ENCODE assay signal across 18 cellular contexts in the genomic region with DNA sequence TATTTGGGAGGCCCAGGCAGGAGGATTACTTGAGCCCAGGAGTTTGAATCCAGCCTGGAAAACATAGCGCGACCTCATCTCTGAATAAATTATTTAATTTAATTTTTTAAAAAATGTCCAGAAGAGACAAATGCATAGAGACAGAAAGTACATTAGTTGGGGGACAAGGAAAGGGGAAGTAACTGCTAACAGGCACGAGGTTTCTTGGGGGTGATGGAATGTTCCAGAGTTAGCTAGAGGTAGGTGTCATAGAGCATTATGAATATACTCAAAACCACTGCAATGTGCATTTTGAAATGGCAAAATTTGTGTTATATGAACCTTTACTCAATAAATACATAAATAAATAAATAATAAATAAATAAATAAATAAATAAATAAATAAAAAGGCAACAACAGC. TPM values are rescaled to one million over a fixed set of nuclear protein-coding genes. Genes with fewer than 3 reads are reported as not detected.
A peak's percentile ranks its signal among the peaks of the same experiment; 100 is the strongest.
DNase-seq lines count a peak whose midpoint lies in the region; ATAC-seq and TF ChIP-seq lines count a peak whose summit lies in the region.
"Had no signal": no experiment of that assay in that cellular context is flagged by ENCODE, and none has a peak within 500 bp of the region (broad histone marks: within the 10 kb centered on the region; RNA-seq: fewer than 3 reads in every experiment).

No MANE protein-coding gene starts in this region.

- H3K4me1 Mint-ChIP-seq in activated CD4-positive, alpha-beta T cell treated with anti-CD3 and anti-CD28 coated beads for 36 hours, result peaks cover 96% of the 10 kb centered on the region
- H3K4me1 Mint-ChIP-seq in IgD-negative memory B cell, result peaks cover 49 to 86% (median 81%) of the 10 kb centered on the region in 3 donors
- H3K4me1 Mint-ChIP-seq in activated CD8-positive, alpha-beta T cell treated with anti-CD3 and anti-CD28 coated beads for 36 hours (ENCODE audit: low read depth), result peaks cover 98% of the 10 kb centered on the region
- H3K4me1 Mint-ChIP-seq in nephron, result peaks cover 70% of the 10 kb centered on the region
- peaks cover 30% of the 10 kb centered on the region for H3K4me1 Mint-ChIP-seq in MCF 10A (ENCODE audit: insufficient read depth, unreplicated experiment)

- no peak for ATAC-seq in activated CD4-positive, alpha-beta T cell treated with anti-CD3 and anti-CD28 coated beads for 36 hours
- no peak for ATAC-seq in activated CD8-positive, alpha-beta T cell treated with anti-CD3 and anti-CD28 coated beads for 36 hours
- ATAC-seq: upper lobe of right lung had no signal

- no peaks in the 10 kb centered on the region for H3K27me3 Mint-ChIP-seq in activated CD4-positive, alpha-beta T cell treated with anti-CD3 and anti-CD28 coated beads for 36 hours
- H3K27me3 Mint-ChIP-seq in IgD-negative memory B cell (no peaks in the 10 kb centered on the region), nephron (ENCODE audit: low read depth) (no peaks in the 10 kb centered on the region), MCF 10A (ENCODE audit: insufficient read depth, unreplicated experiment) (no peaks in the 10 kb centered on the region)
- no peaks in the 10 kb centered on the region for H3K27me3 Mint-ChIP-seq in activated CD8-positive, alpha-beta T cell treated with anti-CD3 and anti-CD28 coated beads for 36 hours
- H3K27me3 Mint-ChIP-seq: central memory CD8-positive, alpha-beta T cell had no signal

- no peak for DNase-seq in activated CD4-positive, alpha-beta T cell treated with anti-CD3 and anti-CD28 coated beads for 36 hours
- DNase-seq in activated CD4-positive, alpha-beta T cell treated with anti-CD3 and anti-CD28 coated beads for 1 hour, result no peak
- no peak for DNase-seq in activated CD8-positive, alpha-beta T cell treated with anti-CD3 and anti-CD28 coated beads for 36 hours
- DNase-seq in RWPE1 (ENCODE audit: low spot score) (no peak), MCF 10A (ENCODE audit: unreplicated experiment) (no peak), cardiac septum (ENCODE audit: low spot score) (no peak)
- DNase-seq: ACHN, COR-L47, endodermal cell, NCI-H1048, NCI-H748 treated with DMSO at 0.1 percent for 48 hours, upper lobe of right lung had no signal

- POLR2A ChIA-PET in activated CD4-positive, alpha-beta T cell treated with anti-CD3 and anti-CD28 coated beads for 36 hours (lab: Charles Lee), result no interaction called here
- POLR2A ChIA-PET in activated CD8-positive, alpha-beta T cell treated with anti-CD3 and anti-CD28 coated beads for 36 hours (lab: Charles Lee), result interaction anchor here (1.6 to 7.9 kb wide), 2 partner anchors 10 to 15 kb away, joined by 7 to 141 read pairs; no protein-coding TSS in a partner anchor
- POLR2A ChIA-PET in RWPE1 (lab: Yijun Ruan, JAX; ENCODE audit: low non-redundant PET) (no interaction called here), MCF 10A (lab: Yijun Ruan, JAX) (no interaction called here)

- intact Hi-C loops in activated CD4-positive, alpha-beta T cell treated with anti-CD3 and anti-CD28 coated beads for 36 hours (cut with DNase I, micrococcal nuclease), result no loop called here
- intact Hi-C loops in activated CD8-positive, alpha-beta T cell treated with anti-CD3 and anti-CD28 coated beads for 36 hours (cut with micrococcal nuclease), result no loop called here
- intact Hi-C loops in MCF 10A (cut with micrococcal nuclease), result no loop called here
- intact Hi-C loops in cardiac septum (cut with DNase I), result no loop called here

- H3K27ac Mint-ChIP-seq in activated CD4-positive, alpha-beta T cell treated with anti-CD3 and anti-CD28 coated beads for 36 hours, result peak overlapping the region; percentile 98
- H3K27ac Mint-ChIP-seq in IgD-negative memory B cell, result peak overlapping the region in 2 of 3 donors; percentile 90 to 94
- H3K27ac Mint-ChIP-seq in activated CD8-positive, alpha-beta T cell treated with anti-CD3 and anti-CD28 coated beads for 36 hours, result peak overlapping the region; percentile 98
- H3K27ac Mint-ChIP-seq in nephron, result peak overlapping the region in 2 of 3 experiments; percentile 36 to 83
- H3K27ac Mint-ChIP-seq in MCF 10A (ENCODE audit: low read depth, unreplicated experiment), result no peak overlapping the region
- H3K27ac Mint-ChIP-seq: endodermal cell had no signal

- no peak overlapping the region for H3K4me3 Mint-ChIP-seq in activated CD4-positive, alpha-beta T cell treated with anti-CD3 and anti-CD28 coated beads for 36 hours
- H3K4me3 Mint-ChIP-seq in IgD-negative memory B cell, result peak overlapping the region in 2 of 4 donors; percentile 12 to 53
- H3K4me3 Mint-ChIP-seq in activated CD8-positive, alpha-beta T cell treated with anti-CD3 and anti-CD28 coated beads for 36 hours, result no peak overlapping the region
- no peak overlapping the region for H3K4me3 Mint-ChIP-seq in nephron
- no peak overlapping the region for H3K4me3 Mint-ChIP-seq in MCF 10A (ENCODE audit: unreplicated experiment)
- H3K4me3 Mint-ChIP-seq: endodermal cell had no signal

- no peaks in the 10 kb centered on the region for H3K9me3 Mint-ChIP-seq in activated CD4-positive, alpha-beta T cell treated with anti-CD3 and anti-CD28 coated beads for 36 hours (ENCODE audit: low read depth)
- H3K9me3 Mint-ChIP-seq in IgD-negative memory B cell (no peaks in the 10 kb centered on the region), nephron (no peaks in the 10 kb centered on the region), MCF 10A (ENCODE audit: unreplicated experiment) (no peaks in the 10 kb centered on the region)
- no peaks in the 10 kb centered on the region for H3K9me3 Mint-ChIP-seq in activated CD8-positive, alpha-beta T cell treated with anti-CD3 and anti-CD28 coated beads for 36 hours
- H3K9me3 Mint-ChIP-seq: central memory CD8-positive, alpha-beta T cell; endodermal cell had no signal

- BruUV-seq in MCF 10A (replicated peaks; lab: Mats Ljungman, UMichigan), result no TSS peak

- CTCF ChIA-PET in activated CD4-positive, alpha-beta T cell treated with anti-CD3 and anti-CD28 coated beads for 36 hours (lab: Charles Lee), result interaction anchor here (1.0 to 5.8 kb wide), 5 partner anchors 11 to 33 kb away, joined by 3 to 30 read pairs (median 6); no protein-coding TSS in a partner anchor
- CTCF ChIA-PET in activated CD8-positive, alpha-beta T cell treated with anti-CD3 and anti-CD28 coated beads for 36 hours (lab: Charles Lee), result interaction anchor here (2.8 to 5.3 kb wide), 2 partner anchors 14 to 40 kb away, joined by 20 to 29 read pairs; no protein-coding TSS in a partner anchor
- CTCF ChIA-PET in RWPE1 (lab: Yijun Ruan, JAX) (no interaction called here), MCF 10A (lab: Yijun Ruan, JAX) (interaction anchor here (0.6 to 1.0 kb wide), 3 partner anchors 25 to 313 kb away, joined by 3 to 4 read pairs (median 3); no protein-coding TSS in a partner anchor)

- no peak for TF ChIP-seq CTCF in activated CD8-positive, alpha-beta T cell treated with anti-CD3 and anti-CD28 coated beads for 36 hours (IDR thresholded peaks at IDR 0.05)
- TF ChIP-seq CTCF in nephron (IDR thresholded peaks at IDR 0.05; ENCODE audit: unreplicated experiment in 3 of 3) (no peak), RWPE1 (conservative IDR thresholded peaks at IDR 0.05; ENCODE audit: low read depth) (no peak), MCF 10A (IDR thresholded peaks at IDR 0.05; ENCODE audit: unreplicated experiment) (no peak)

- H3K27ac ChIP-seq in RWPE1, result no peak overlapping the region
- H3K27ac ChIP-seq: parathyroid adenoma, SJCRH30, upper lobe of right lung had no signal

- H3K36me3 Mint-ChIP-seq in activated CD4-positive, alpha-beta T cell treated with anti-CD3 and anti-CD28 coated beads for 36 hours (ENCODE audit: low read depth), result no peaks in the 10 kb centered on the region
- H3K36me3 Mint-ChIP-seq in IgD-negative memory B cell, result no peaks in the 10 kb centered on the region
- peaks cover 2% of the 10 kb centered on the region for H3K36me3 Mint-ChIP-seq in activated CD8-positive, alpha-beta T cell treated with anti-CD3 and anti-CD28 coated beads for 36 hours (ENCODE audit: low read depth)
- no peaks in the 10 kb centered on the region for H3K36me3 Mint-ChIP-seq in nephron (ENCODE audit: low read depth)
- no peaks in the 10 kb centered on the region for H3K36me3 Mint-ChIP-seq in MCF 10A (ENCODE audit: insufficient read depth, unreplicated experiment)

RNA-seq across cellular contexts. Expression of a gene that starts 31.7 kb away (rescaled TPM):
- not detected for total RNA-seq in activated CD4-positive, alpha-beta T cell treated with anti-CD3 and anti-CD28 coated beads for 36 hours
- not detected for polyA plus RNA-seq in IgD-negative memory B cell
- total RNA-seq in activated CD8-positive, alpha-beta T cell treated with anti-CD3 and anti-CD28 coated beads for 36 hours, result under 1 TPM; 0.29 to 0.31 TPM
- total RNA-seq in MCF 10A (2022) (not detected in 2 replicates), cardiac septum (2.5 TPM)
- total RNA-seq: G401, SJCRH30 had no signal

RNA-seq across cellular contexts. Expression of a gene that starts 34.7 kb away (rescaled TPM):
- 10 to 100 TPM; 57.3 to 57.7 TPM for total RNA-seq in activated CD4-positive, alpha-beta T cell treated with anti-CD3 and anti-CD28 coated beads for 36 hours
- polyA plus RNA-seq in IgD-negative memory B cell, result 5.0 TPM
- total RNA-seq in activated CD8-positive, alpha-beta T cell treated with anti-CD3 and anti-CD28 coated beads for 36 hours, result 10 to 100 TPM; 62.4 TPM
- 0.81 and 1.6 TPM in 2 replicates for total RNA-seq in MCF 10A (2022)
- 1.5 TPM for total RNA-seq in cardiac septum

Comparison
In these comparisons a context has a peak if more than half of its experiments do, and no peak if none do; other contexts are left out.
1. RNA of a gene that starts 34.7 kb away (total RNA-seq): 62.4 TPM in activated CD8-positive, alpha-beta T cell treated with anti-CD3 and anti-CD28 coated beads for 36 hours and 57.3 to 57.7 TPM in activated CD4-positive, alpha-beta T cell treated with anti-CD3 and anti-CD28 coated beads for 36 hours; 0.81 to 1.6 TPM in MCF 10A and 1.5 TPM in cardiac septum (single experiment); every median in the first group is over 10 times any median in the second.